10 cellular contexts compared by ENCODE assay signal in genomic region chr14:94365624-94366023, GRCh38. TPM values are rescaled to one million over a fixed set of nuclear protein-coding genes. Genes with fewer than 3 reads are reported as not detected.
"Had no signal": no experiment of that assay in that cellular context is flagged by ENCODE, and none has a peak within 500 bp of the region (broad histone marks: within the 10 kb centered on the region; RNA-seq: fewer than 3 reads in every experiment).

No MANE protein-coding gene starts in this region.

- H3K27ac ChIP-seq: HL-60, KMS-11 had no signal

- FAIRE-seq: HTR-8/SVneo had no signal

- H3K36me3 Mint-ChIP-seq: IgD-negative memory B cell had no signal

- DNase-seq: IMR-90, KBM-7, KG1 had no signal

- H3K4me3 Mint-ChIP-seq: IgD-negative memory B cell had no signal

- ATAC-seq: HepG2 had no signal

- H3K9ac ChIP-seq: KMS-11 had no signal

- H3K4me1 Mint-ChIP-seq: IgD-negative memory B cell had no signal

- H3K4me2 ChIP-seq: KMS-11 had no signal

RNA-seq across cellular contexts. Expression of gene SERPINA2, which starts 0.9 kb away (rescaled TPM):
- total RNA-seq: HT-29, HT1080, IMR-90 had no signal
- polyA plus RNA-seq: HepG2, IgD-negative memory B cell, IMR-90 had no signal

RNA-seq across cellular contexts. Expression of gene SERPINA6, which starts 42.5 kb away (rescaled TPM):
- total RNA-seq: IMR-90 had no signal
- polyA plus RNA-seq: IgD-negative memory B cell, IMR-90 had no signal
